In the genomic region with DNA sequence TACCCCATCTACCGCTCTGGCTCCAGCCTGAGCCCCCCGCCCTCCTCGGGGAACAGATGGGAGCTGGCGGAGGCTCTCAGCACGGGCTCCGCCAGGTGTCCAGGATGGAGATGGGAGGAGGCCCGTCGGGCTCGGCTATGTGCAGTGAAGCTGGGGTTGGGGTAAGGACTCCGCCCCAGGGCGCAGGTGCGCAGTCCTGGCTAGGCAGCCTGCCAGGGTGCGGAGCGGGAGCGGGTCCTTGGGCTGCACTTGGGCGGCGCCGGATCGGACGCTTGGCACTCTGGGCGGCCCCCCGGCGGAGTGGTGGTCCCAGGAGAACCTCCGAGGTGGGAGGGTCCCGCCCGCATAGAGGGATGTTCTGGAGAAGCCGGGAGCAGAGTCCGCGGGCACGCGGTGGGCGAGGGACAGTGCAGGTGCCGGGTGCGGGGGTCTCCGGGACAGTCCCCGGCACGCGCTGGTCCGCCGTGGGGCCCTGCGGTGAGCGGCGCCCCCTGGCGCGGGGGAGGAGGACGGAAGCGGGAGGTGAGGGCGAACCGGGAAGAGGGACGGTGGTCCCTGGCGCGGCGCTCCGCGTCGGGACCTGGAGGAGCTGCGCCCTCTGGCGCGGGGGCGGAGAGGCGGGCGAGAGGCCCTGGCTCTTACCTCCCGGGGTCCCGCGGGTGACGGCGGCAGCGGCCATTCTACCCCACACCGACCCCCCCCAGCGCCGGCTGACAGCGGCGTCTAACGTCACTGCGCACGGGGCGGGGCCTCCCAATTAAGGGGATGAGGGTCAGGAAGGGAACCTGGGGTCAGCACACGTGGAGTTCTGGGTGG, we compare ENCODE assay signal across 8 cellular contexts. TPM values are rescaled to one million over a fixed set of nuclear protein-coding genes. Genes with fewer than 3 reads are reported as not detected.
DNase-seq lines count a peak whose midpoint lies in the region; ATAC-seq, FAIRE-seq and TF ChIP-seq lines count a peak whose summit lies in the region.

A gene with protein sequence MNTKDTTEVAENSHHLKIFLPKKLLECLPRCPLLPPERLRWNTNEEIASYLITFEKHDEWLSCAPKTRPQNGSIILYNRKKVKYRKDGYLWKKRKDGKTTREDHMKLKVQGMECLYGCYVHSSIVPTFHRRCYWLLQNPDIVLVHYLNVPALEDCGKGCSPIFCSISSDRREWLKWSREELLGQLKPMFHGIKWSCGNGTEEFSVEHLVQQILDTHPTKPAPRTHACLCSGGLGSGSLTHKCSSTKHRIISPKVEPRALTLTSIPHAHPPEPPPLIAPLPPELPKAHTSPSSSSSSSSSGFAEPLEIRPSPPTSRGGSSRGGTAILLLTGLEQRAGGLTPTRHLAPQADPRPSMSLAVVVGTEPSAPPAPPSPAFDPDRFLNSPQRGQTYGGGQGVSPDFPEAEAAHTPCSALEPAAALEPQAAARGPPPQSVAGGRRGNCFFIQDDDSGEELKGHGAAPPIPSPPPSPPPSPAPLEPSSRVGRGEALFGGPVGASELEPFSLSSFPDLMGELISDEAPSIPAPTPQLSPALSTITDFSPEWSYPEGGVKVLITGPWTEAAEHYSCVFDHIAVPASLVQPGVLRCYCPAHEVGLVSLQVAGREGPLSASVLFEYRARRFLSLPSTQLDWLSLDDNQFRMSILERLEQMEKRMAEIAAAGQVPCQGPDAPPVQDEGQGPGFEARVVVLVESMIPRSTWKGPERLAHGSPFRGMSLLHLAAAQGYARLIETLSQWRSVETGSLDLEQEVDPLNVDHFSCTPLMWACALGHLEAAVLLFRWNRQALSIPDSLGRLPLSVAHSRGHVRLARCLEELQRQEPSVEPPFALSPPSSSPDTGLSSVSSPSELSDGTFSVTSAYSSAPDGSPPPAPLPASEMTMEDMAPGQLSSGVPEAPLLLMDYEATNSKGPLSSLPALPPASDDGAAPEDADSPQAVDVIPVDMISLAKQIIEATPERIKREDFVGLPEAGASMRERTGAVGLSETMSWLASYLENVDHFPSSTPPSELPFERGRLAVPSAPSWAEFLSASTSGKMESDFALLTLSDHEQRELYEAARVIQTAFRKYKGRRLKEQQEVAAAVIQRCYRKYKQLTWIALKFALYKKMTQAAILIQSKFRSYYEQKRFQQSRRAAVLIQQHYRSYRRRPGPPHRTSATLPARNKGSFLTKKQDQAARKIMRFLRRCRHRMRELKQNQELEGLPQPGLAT (minus strand): TSS at position 725 of the 816 bp plus-strand sequence. CDS start 1,453 bp downstream, outside the sequence.

- H3K4me3 ChIP-seq in GM06990 (replicated peaks; ENCODE audit: low read depth, low read length) = peak within 1 kb of the TSS; percentile 91
- peak within 1 kb of the TSS; percentile 65 for H3K4me3 ChIP-seq in HFF-Myc (replicated peaks; ENCODE audit: low read depth, low read length)
- H3K4me3 ChIP-seq in adrenal gland = peak within 1 kb of the TSS; percentile 25 to 93 (median 66)
- peak within 1 kb of the TSS; percentile 56 to 95 for H3K4me3 ChIP-seq in prostate gland

- no peaks in the 10 kb centered on the region for H3K27me3 ChIP-seq in GM06990 (replicated peaks; ENCODE audit: control insufficient read depth, insufficient read depth, low read length)
- H3K27me3 ChIP-seq in adrenal gland = no peaks in the 10 kb centered on the region
- no peaks in the 10 kb centered on the region for H3K27me3 ChIP-seq in prostate gland (replicated peaks; ENCODE audit: insufficient read depth)

- H3K9me3 ChIP-seq in adrenal gland (replicated peaks in 1 of 3) (no peaks in the 10 kb centered on the region), prostate gland (no peaks in the 10 kb centered on the region)

- whole genome bisulfite sequencing in adrenal gland, 4 donors = 0 to 1% (median 0%) methylated on average over 5 to 78 of the region's 78 CpGs
- under 1% methylated on average over 72 of the region's 78 CpGs for WGBS in prostate gland

- DNase-seq in GM06990 (ENCODE audit: extremely low read depth, insufficient read length) (peak; percentile 87), HFF-Myc (ENCODE audit: extremely low read depth, low read depth) (peak; percentile 36), NCI-H1092 treated with DMSO at 0.1 percent for 48 hours (lab: John Stamatoyannopoulos, UW) (peak; percentile 42), adrenal gland (peak; percentile 81 to 91 (median 86)), left cardiac atrium (peak; percentile 96), prostate gland (ENCODE audit: low spot score) (peak; percentile 84), urothelium cell line (ENCODE audit: low spot score) (peak; percentile 71)

- intact Hi-C loops in T-helper 1 cell treated with Interleukin-12 subunit alpha and Interleukin-12 subunit beta and Interleukin-4 antibody, amounts not matched to agents 30 ng/mL and 1 ng/mL, for 36 hours (cut with micrococcal nuclease) = loop anchor here (1.0 to 5.0 kb wide), 6 partner anchors 10 to 125 kb away; a partner anchor contains a TSS
- intact Hi-C loops in adrenal gland (cut with DNase I) (loop anchor here (5.0 to 10.0 kb wide), 4 partner anchors 52 to 82 kb away; a partner anchor contains a TSS), left cardiac atrium (cut with DNase I) (loop anchor here (5.0 to 10.0 kb wide), 2 partner anchors 80 to 82 kb away; a partner anchor contains a TSS), prostate gland (cut with DNase I) (loop anchor here (5.0 kb wide), 2 partner anchors 40 to 80 kb away; a partner anchor contains a TSS)

- peak within 1 kb of the TSS; percentile 15 to 95 (median 89) for H3K27ac ChIP-seq in adrenal gland
- H3K27ac ChIP-seq in prostate gland = peak within 1 kb of the TSS; percentile 88 to 96

- peak; percentile 96 to 97 for ATAC-seq in left cardiac atrium

- no peak for FAIRE-seq in urothelium cell line (lab: Jason Lieb, UNC)

- H3K4me1 ChIP-seq in adrenal gland (replicated peaks in 1 of 2) (peaks cover 13 to 24% of the 10 kb centered on the region in 2 donors), prostate gland (replicated peaks) (peaks cover 18% of the 10 kb centered on the region)

- peak; percentile 47 to 58 for TF ChIP-seq POLR2A in adrenal gland (IDR thresholded peaks at IDR 0.05)
- peak; percentile 70 for TF ChIP-seq POLR2A in prostate gland (IDR thresholded peaks at IDR 0.05)

- TF ChIP-seq CTCF in GM06990 (IDR thresholded peaks at IDR 0.05; ENCODE audit: insufficient read depth, low read length, poor library complexity, severe bottlenecking) = peak; percentile 46
- peak; percentile 76 for TF ChIP-seq CTCF in HFF-Myc (IDR thresholded peaks at IDR 0.05; ENCODE audit: low read depth, low read length, missing control alignments)
- peak; percentile 27 to 70 (median 62) for TF ChIP-seq CTCF in adrenal gland (IDR thresholded peaks at IDR 0.05)
- peak; percentile 64 to 92 (median 76) for TF ChIP-seq CTCF in prostate gland (IDR thresholded peaks at IDR 0.05)

- peaks cover 6% of the 10 kb centered on the region for H3K36me3 ChIP-seq in GM06990 (ENCODE audit: control insufficient read depth, insufficient read depth, low read length)
- H3K36me3 ChIP-seq in adrenal gland (replicated peaks in 1 of 2) = peaks cover 0 to 24% of the 10 kb centered on the region in 2 donors
- no peaks in the 10 kb centered on the region for H3K36me3 ChIP-seq in prostate gland

RNA-seq across cellular contexts. Expression of the gene that starts here (rescaled TPM):
- 88.9 and 95.0 TPM in 2 replicates for total RNA-seq in T-helper 1 cell treated with Interleukin-12 subunit alpha and Interleukin-12 subunit beta and Interleukin-4 antibody, amounts not matched to agents 30 ng/mL and 1 ng/mL, for 36 hours
- total RNA-seq in adrenal gland (10 to 100 TPM; 12.3 to 70.6 (median 30.8) TPM), left cardiac atrium (10 to 100 TPM; 35.5 to 46.1 TPM), prostate gland (10 to 100 TPM; 13.6 to 40.2 TPM)
- polyA plus RNA-seq in adrenal gland = 100 to 1,000 TPM in 1 of 3 donors, 10 to 100 TPM in 2; 26.4 to 190 (median 93.4) TPM

Comparison
In these comparisons a context has a peak if more than half of its experiments do, and no peak if none do; other contexts are left out.
1. Peak in every context shown above with its lines: DNase-seq, ATAC-seq, H3K4me3 ChIP-seq and H3K27ac ChIP-seq.
2. DNase-seq: peak in every context shown above with its lines; median percentile 96 in left cardiac atrium; 87 in GM06990; 86 in adrenal gland; 84 in prostate gland; 71 in urothelium cell line; 42 in NCI-H1092 treated with DMSO at 0.1 percent for 48 hours; 36 in HFF-Myc.